In genomic region chr12:10540776-10541205, GRCh38 we compare ENCODE assay signal across 12 cellular contexts. TPM values are rescaled to one million over a fixed set of nuclear protein-coding genes. Genes with fewer than 3 reads are reported as not detected.
DNase-seq lines count a peak whose midpoint lies in the region; ATAC-seq, FAIRE-seq and TF ChIP-seq lines count a peak whose summit lies in the region.
"Had no signal": no experiment of that assay in that cellular context is flagged by ENCODE, and none has a peak within 500 bp of the region (broad histone marks: within the 10 kb centered on the region; RNA-seq: fewer than 3 reads in every experiment).

No MANE protein-coding gene starts in this region.

- H3K4me2 ChIP-seq in A549 = no peak overlapping the region
- H3K4me2 ChIP-seq: KMS-11 had no signal

- 4% methylated on average over 2 of the region's 2 CpGs for WGBS in A549 (ENCODE audit: missing lambda C conversion rate)

- no peaks in the 10 kb centered on the region for H3K9me3 ChIP-seq in A549
- no peaks in the 10 kb centered on the region for H3K9me3 ChIP-seq in BE2C

- no peak for TF ChIP-seq RAD21 in A549 (conservative IDR thresholded peaks at IDR 0.05 in 1 of 2, IDR thresholded peaks at IDR 0.05 in 1 of 2)

- ATAC-seq in A549 (no peak), GM19328 (IDR thresholded peaks at IDR 0.05; ENCODE audit: unreplicated experiment) (peak; percentile 89), HG03064 (IDR thresholded peaks at IDR 0.05; ENCODE audit: low read depth, unreplicated experiment) (peak; percentile 92)

- peaks cover 8% of the 10 kb centered on the region for H3K4me1 Mint-ChIP-seq in activated T-helper 2 cell treated with anti-CD3 and anti-CD28 coated beads, Interferon-gamma antibody, Interleukin-2, Interleukin-4, amounts not matched to agents 10 μg/mL and 5 μg/mL and 100 μg/mL, durations not matched to agents 14 hours and 24 hours and 36 hours (ENCODE audit: low read depth)

- H3K27me3 ChIP-seq in BE2C = no peaks in the 10 kb centered on the region; the same call in 1 of the 2 replicates

- TF ChIP-seq CTCF in A549 (IDR thresholded peaks at IDR 0.05) (no peak), BE2C (IDR thresholded peaks at IDR 0.05; ENCODE audit: low read depth, low read length) (no peak)

- DNase-seq in A549 (ENCODE audit: low read depth in 1 of 2, low spot score in 1 of 2) = no peak
- no peak for DNase-seq in activated T-helper 2 cell treated with anti-CD3 and anti-CD28 coated beads, Interferon-gamma antibody, Interleukin-2, Interleukin-4, amounts not matched to agents 10 μg/mL and 5 μg/mL and 100 μg/mL, durations not matched to agents 14 hours and 24 hours and 36 hours (ENCODE audit: low spot score)
- DNase-seq in cardiac septum (ENCODE audit: low spot score) = no peak
- no peak for DNase-seq in NCI-H2171 (lab: John Stamatoyannopoulos, UW)
- DNase-seq in BE2C = no peak
- no peak for DNase-seq in GDM1 (lab: John Stamatoyannopoulos, UW)
- DNase-seq: activated CD4-positive, alpha-beta T cell treated with anti-CD3 and anti-CD28 coated beads for 48 hours; head of caudate nucleus; small intestine had no signal

- CTCF ChIA-PET in A549 (lab: Yijun Ruan, JAX) = no interaction called here

- H3K9me3 Mint-ChIP-seq in activated T-helper 2 cell treated with anti-CD3 and anti-CD28 coated beads, Interferon-gamma antibody, Interleukin-2, Interleukin-4, amounts not matched to agents 10 μg/mL and 5 μg/mL and 100 μg/mL, durations not matched to agents 14 hours and 24 hours and 36 hours = peaks cover 4% of the 10 kb centered on the region

- no peak overlapping the region for H3K4me3 Mint-ChIP-seq in activated T-helper 2 cell treated with anti-CD3 and anti-CD28 coated beads, Interferon-gamma antibody, Interleukin-2, Interleukin-4, amounts not matched to agents 10 μg/mL and 5 μg/mL and 100 μg/mL, durations not matched to agents 14 hours and 24 hours and 36 hours (ENCODE audit: low read depth)

- no peak for TF ChIP-seq POLR2A in A549 (IDR thresholded peaks at IDR 0.05; ENCODE audit: low read length)

- TF ChIP-seq EP300 in A549 (IDR thresholded peaks at IDR 0.05) = no peak

- H3K4me3 ChIP-seq in A549 = no peak overlapping the region
- H3K4me3 ChIP-seq in BE2C (ENCODE audit: low read depth, low read length) = no peak overlapping the region

- no peak overlapping the region for H3K27ac ChIP-seq in A549
- H3K27ac ChIP-seq: KMS-11 had no signal

- no peaks in the 10 kb centered on the region for H3K36me3 Mint-ChIP-seq in activated T-helper 2 cell treated with anti-CD3 and anti-CD28 coated beads, Interferon-gamma antibody, Interleukin-2, Interleukin-4, amounts not matched to agents 10 μg/mL and 5 μg/mL and 100 μg/mL, durations not matched to agents 14 hours and 24 hours and 36 hours (ENCODE audit: low read depth)

- intact Hi-C loops in activated T-helper 2 cell treated with anti-CD3 and anti-CD28 coated beads, Interferon-gamma antibody, Interleukin-2, Interleukin-4, amounts not matched to agents 10 μg/mL and 5 μg/mL and 100 μg/mL, durations not matched to agents 14 hours and 24 hours and 36 hours (cut with micrococcal nuclease) = loop anchor here (1.0 to 5.0 kb wide), 5 partner anchors 37 to 298 kb away; no protein-coding TSS in a partner anchor
- intact Hi-C loops in cardiac septum (cut with DNase I) = no loop called here

- peaks cover 22% of the 10 kb centered on the region for H3K27me3 Mint-ChIP-seq in activated T-helper 2 cell treated with anti-CD3 and anti-CD28 coated beads, Interferon-gamma antibody, Interleukin-2, Interleukin-4, amounts not matched to agents 10 μg/mL and 5 μg/mL and 100 μg/mL, durations not matched to agents 14 hours and 24 hours and 36 hours (ENCODE audit: low read depth)

- no peaks in the 10 kb centered on the region for H3K4me1 ChIP-seq in A549
- H3K4me1 ChIP-seq in BE2C = no peaks in the 10 kb centered on the region

- no peaks in the 10 kb centered on the region for H3K36me3 ChIP-seq in BE2C

- peak overlapping the region; percentile 57 for H3K27ac Mint-ChIP-seq in activated T-helper 2 cell treated with anti-CD3 and anti-CD28 coated beads, Interferon-gamma antibody, Interleukin-2, Interleukin-4, amounts not matched to agents 10 μg/mL and 5 μg/mL and 100 μg/mL, durations not matched to agents 14 hours and 24 hours and 36 hours

- POLR2A ChIA-PET in A549 (lab: Yijun Ruan, JAX) = no interaction called here

- peak; percentile 51 for FAIRE-seq in A549 (lab: Jason Lieb, UNC)

TF ChIP-seq in A549, 52 proteins besides CTCF, POLR2A, EP300 and RAD21:
- TF ChIP-seq NFE2L2 (conservative IDR thresholded peaks at IDR 0.05; ENCODE audit: low read length) = no peak
- no peak for TF ChIP-seq CBX8 (IDR thresholded peaks at IDR 0.05)
- no peak for TF ChIP-seq SMC3 (IDR thresholded peaks at IDR 0.05)
- TF ChIP-seq ZNF302 (CRISPR knock-in tag; IDR thresholded peaks at IDR 0.05) = no peak
- no peak for TF ChIP-seq PBX3 (IDR thresholded peaks at IDR 0.05)
- no peak for TF ChIP-seq HOXB5 (CRISPR knock-in tag; IDR thresholded peaks at IDR 0.05)
- no peak for TF ChIP-seq EHMT2 (IDR thresholded peaks at IDR 0.05; ENCODE audit: low read depth)
- TF ChIP-seq BHLHE40 (IDR thresholded peaks at IDR 0.05; ENCODE audit: low read depth, low read length) = no peak
- no peak for TF ChIP-seq HMGXB4 (CRISPR knock-in tag; IDR thresholded peaks at IDR 0.05; ENCODE audit: borderline replicate concordance)
- TF ChIP-seq ESRRA (IDR thresholded peaks at IDR 0.05; ENCODE audit: borderline replicate concordance, low read length) = no peak
- TF ChIP-seq MAZ (IDR thresholded peaks at IDR 0.05; ENCODE audit: borderline replicate concordance, low read depth, low read length) = no peak
- no peak for TF ChIP-seq HES2 (IDR thresholded peaks at IDR 0.05)
- no peak for TF ChIP-seq HOXA7 (CRISPR knock-in tag; IDR thresholded peaks at IDR 0.05)

RNA-seq across cellular contexts. Expression of gene EIF2S3B, which starts 35.1 kb away (rescaled TPM):
- polyA plus RNA-seq in A549 (2011; rRNA removed) (0.93 and 1.9 TPM in 2 replicates), A549 (2017; fragmentation: RNase III; extraction: RNeasy Plus Mini Kit Qiagen cat#74134 plus additional on column Dnase treatment) (1.1 to 2.0 TPM (median 1.4 TPM) in 3 replicates)
- 0.04 and 0.15 TPM in 2 replicates for polyA plus RNA-seq in A549 (2012; cell fraction: cytosol; rRNA removed)
- 0.07 TPM in 1 of 2 replicates, not detected in the other for polyA plus RNA-seq in A549 (2012; cell fraction: nucleus; rRNA removed)
- 0.68 TPM in 1 of 2 replicates, not detected in the other for polyA minus RNA-seq in A549 (2011; rRNA and poly(A)+ RNA removed)
- 0.48 and 0.52 TPM in 2 replicates for total RNA-seq in activated T-helper 2 cell treated with anti-CD3 and anti-CD28 coated beads, Interferon-gamma antibody, Interleukin-2, Interleukin-4, amounts not matched to agents 10 μg/mL and 5 μg/mL and 100 μg/mL, durations not matched to agents 14 hours and 24 hours and 36 hours
- total RNA-seq in cardiac septum = 0.62 TPM
- polyA plus RNA-seq in BE2C (2012; ENCODE audit: insufficient read depth, insufficient read length, low read depth) = 2.3 TPM

Comparison
In these comparisons a context has a peak if more than half of its experiments do, and no peak if none do; other contexts are left out.
1. ATAC-seq: peak in GM19328 (single experiment) and HG03064 (single experiment); none in A549 (0 of 2).